ENCODE assay signal across 8 cellular contexts in genomic region chr5:179795863-179796833, GRCh38. TPM values are rescaled to one million over a fixed set of nuclear protein-coding genes. Genes with fewer than 3 reads are reported as not detected.
DNase-seq lines count a peak whose midpoint lies in the region; ATAC-seq and TF ChIP-seq lines count a peak whose summit lies in the region.

No MANE protein-coding gene starts in this region.

- no peaks in the 10 kb centered on the region for H3K9me3 ChIP-seq in BE2C

- peak overlapping the region; percentile 63 for H3K4me3 ChIP-seq in BE2C (ENCODE audit: low read depth, low read length)

- no peaks in the 10 kb centered on the region for H3K27me3 ChIP-seq in BE2C

- H3K36me3 ChIP-seq in BE2C, result peaks cover 9% of the 10 kb centered on the region

- peak; percentile 87 for DNase-seq in BE2C
- DNase-seq in NCI-H2227 treated with DMSO at 0.1 percent for 48 hours (lab: John Stamatoyannopoulos, UW), result peak; percentile 59
- peak; percentile 50 for DNase-seq in activated CD4-positive, alpha-beta T cell treated with anti-CD3 and anti-CD28 coated beads for 1 hour
- peak; percentile 60 for DNase-seq in dedifferentiated amniotic fluid mesenchymal stem cell (ENCODE audit: extremely low spot score)
- peak; percentile 86 for DNase-seq in left lobe of liver (ENCODE audit: low spot score)
- peak; percentile 72 for DNase-seq in stimulated activated CD4-positive, alpha-beta T cell treated with anti-CD3 and anti-CD28 coated beads, Interleukin-4, amount 100 ng/mL, for 1 hour

- H3K4me1 ChIP-seq in BE2C, result no peaks in the 10 kb centered on the region

- ATAC-seq in GM18868 (IDR thresholded peaks at IDR 0.05; ENCODE audit: unreplicated experiment) (peak; percentile 71), HG03060 (IDR thresholded peaks at IDR 0.05; ENCODE audit: low read depth, unreplicated experiment) (peak; percentile 53), left lobe of liver (peak; percentile 84)

- peak; percentile 41 for TF ChIP-seq CTCF in BE2C (IDR thresholded peaks at IDR 0.05; ENCODE audit: low read depth, low read length)

RNA-seq across cellular contexts. Expression of gene LTC4S, which starts 2.4 kb away (rescaled TPM):
- polyA plus RNA-seq in BE2C (2012; ENCODE audit: insufficient read depth, insufficient read length, low read depth), result not detected
- 2.6 TPM for total RNA-seq in left lobe of liver

RNA-seq across cellular contexts. Expression of gene MGAT4B, which starts 10.5 kb away (rescaled TPM):
- polyA plus RNA-seq in BE2C (2012; ENCODE audit: insufficient read depth, insufficient read length, low read depth), result 246 TPM
- 192 TPM for total RNA-seq in left lobe of liver

RNA-seq across cellular contexts. Expression of gene SQSTM1, which starts 24.6 kb away (rescaled TPM):
- polyA plus RNA-seq in BE2C (2012; ENCODE audit: insufficient read depth, insufficient read length, low read depth), result 269 TPM
- 361 TPM for total RNA-seq in left lobe of liver

Comparison
In these comparisons a context has a peak if more than half of its experiments do, and no peak if none do; other contexts are left out.
1. Peak in every context shown above with its lines: DNase-seq, ATAC-seq and H3K4me3 ChIP-seq.